11 cellular contexts compared by ENCODE assay signal in the genomic region with DNA sequence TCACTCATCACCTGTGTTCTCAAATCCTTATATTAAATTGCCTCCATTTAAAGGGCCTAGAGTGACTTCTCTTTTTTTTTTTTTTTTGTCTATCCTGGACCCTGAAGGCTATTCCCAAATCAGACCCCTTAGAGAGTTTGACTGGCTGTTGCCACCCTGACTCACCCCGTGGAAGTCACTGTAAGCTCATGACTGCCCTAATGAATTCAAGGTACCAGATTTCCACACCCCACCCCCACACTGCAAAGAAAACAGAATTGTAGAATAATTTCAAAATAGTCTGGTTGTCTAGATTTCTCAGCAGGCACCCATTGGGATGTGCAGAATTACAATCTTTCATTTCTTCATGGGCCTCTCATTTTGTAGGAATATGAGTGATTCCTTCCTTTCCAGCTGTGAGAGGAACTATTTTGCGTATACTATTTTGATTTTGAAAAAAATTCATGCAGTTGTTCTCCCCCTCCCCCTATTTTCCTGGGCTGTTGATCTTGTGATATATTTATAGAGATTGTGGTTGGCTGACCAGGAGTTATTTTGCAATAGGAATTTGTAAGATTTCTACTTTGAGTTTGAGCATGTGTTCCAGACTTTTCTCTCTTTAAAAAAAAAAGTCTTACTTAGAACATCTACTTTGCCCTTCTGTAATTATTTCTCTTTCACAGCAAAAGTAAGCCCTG.
DNase-seq lines count a peak whose midpoint lies in the region; ATAC-seq and TF ChIP-seq lines count a peak whose summit lies in the region.
"Had no signal": no experiment of that assay in that cellular context is flagged by ENCODE, and none has a peak within 500 bp of the region (broad histone marks: within the 10 kb centered on the region; RNA-seq: fewer than 3 reads in every experiment).

No MANE protein-coding gene starts in this region.

- TF ChIP-seq POLR2A in breast epithelium (IDR thresholded peaks at IDR 0.05) (no peak), vagina (IDR thresholded peaks at IDR 0.05) (no peak)

- H3K27ac ChIP-seq in breast epithelium (peak overlapping the region; percentile 57 to 70), vagina (peak overlapping the region; percentile 85)

- TF ChIP-seq CTCF in breast epithelium (IDR thresholded peaks at IDR 0.05) (no peak), vagina (IDR thresholded peaks at IDR 0.05) (no peak)

- ATAC-seq in left cardiac atrium (peak; percentile 27 to 55), left lobe of liver (peak; percentile 32)

- H3K27me3 ChIP-seq in breast epithelium = no peaks in the 10 kb centered on the region
- H3K27me3 ChIP-seq in vagina = no peaks in the 10 kb centered on the region

- intact Hi-C loops in left cardiac atrium (cut with DNase I) = no loop called here
- intact Hi-C loops in cardiac septum (cut with DNase I) = no loop called here
- intact Hi-C loops in breast epithelium (cut with DNase I; ENCODE audit: low total_unique reads) = no loop called here
- intact Hi-C loops in vagina (cut with DNase I) = no loop called here

- H3K4me3 ChIP-seq in breast epithelium = no peak overlapping the region
- H3K4me3 ChIP-seq in vagina = no peak overlapping the region

- no peaks in the 10 kb centered on the region for H3K4me1 ChIP-seq in breast epithelium
- H3K4me1 ChIP-seq in vagina = peaks cover 33% of the 10 kb centered on the region

- H3K9me3 ChIP-seq in breast epithelium = no peaks in the 10 kb centered on the region
- no peaks in the 10 kb centered on the region for H3K9me3 ChIP-seq in vagina

- DNase-seq in left cardiac atrium (no peak), cardiac septum (ENCODE audit: low spot score) (no peak), breast epithelium (ENCODE audit: low spot score in 2 of 2) (no peak), left lobe of liver (ENCODE audit: low spot score) (peak; percentile 33), vagina (ENCODE audit: extremely low spot score in 2 of 2) (no peak), NCI-H524 (lab: John Stamatoyannopoulos, UW) (no peak), NCI-H510A (lab: John Stamatoyannopoulos, UW) (no peak)
- no peak for DNase-seq in activated CD4-positive, alpha-beta T cell treated with anti-CD3 and anti-CD28 coated beads, Interleukin-2, amount 50 U/mL, for 4 hours
- DNase-seq: activated CD8-positive, alpha-beta memory T cell treated with anti-CD3 and anti-CD28 coated beads, Interleukin-2, amount 50 U/mL, for 4 hours; NCI-H446; T-helper 2 cell had no signal

- no peaks in the 10 kb centered on the region for H3K36me3 ChIP-seq in breast epithelium
- H3K36me3 ChIP-seq in vagina = no peaks in the 10 kb centered on the region
